26 cellular contexts compared by ENCODE assay signal in genomic region chr14:68266998-68267397, GRCh38.
DNase-seq lines count a peak whose midpoint lies in the region; ATAC-seq and TF ChIP-seq lines count a peak whose summit lies in the region.
"Had no signal": no experiment of that assay in that cellular context is flagged by ENCODE, and none has a peak within 500 bp of the region (broad histone marks: within the 10 kb centered on the region; RNA-seq: fewer than 3 reads in every experiment).

No MANE protein-coding gene starts in this region.

- no peaks in the 10 kb centered on the region for H3K36me3 Mint-ChIP-seq in stimulated activated naive CD8-positive, alpha-beta T cell treated with anti-CD3 and anti-CD28 coated beads, Interleukin-15, Interleukin-2, amounts not matched to agents 100 ng/mL and 50 ng/mL, for 24 hours (ENCODE audit: low read depth)
- H3K36me3 Mint-ChIP-seq in T-cell (no peaks in the 10 kb centered on the region), mesothelial cell of epicardium (no peaks in the 10 kb centered on the region)

- H3K4me3 Mint-ChIP-seq in stimulated activated naive CD8-positive, alpha-beta T cell treated with anti-CD3 and anti-CD28 coated beads, Interleukin-15, Interleukin-2, amounts not matched to agents 100 ng/mL and 50 ng/mL, for 24 hours, result no peak overlapping the region
- H3K4me3 Mint-ChIP-seq in T-cell, result no peak overlapping the region
- H3K4me3 Mint-ChIP-seq in mesothelial cell of epicardium, result no peak overlapping the region
- H3K4me3 Mint-ChIP-seq: activated CD4-positive, alpha-beta T cell treated with anti-CD3 and anti-CD28 coated beads, Interleukin-2, amount 10 ng/mL, durations not matched to agents 24 days and 14 days; nephron progenitor cell; T-helper 17 cell had no signal

- POLR2A ChIA-PET in T-cell (lab: Charles Lee), result interaction anchor here in 1 of 2 donors (0.6 kb wide), 1 partner anchor 364 kb away, joined by 3 read pairs; no protein-coding TSS in a partner anchor

- no peak for TF ChIP-seq CTCF in mesothelial cell of epicardium (IDR thresholded peaks at IDR 0.05; ENCODE audit: unreplicated experiment)

- no peak for DNase-seq in stimulated activated naive CD8-positive, alpha-beta T cell treated with anti-CD3 and anti-CD28 coated beads, Interleukin-15, Interleukin-2, amounts not matched to agents 100 U/mL and 50 U/mL, for 24 hours
- DNase-seq in T-cell (no peak), mesothelial cell of epicardium (ENCODE audit: low spot score in 2 of 2, unreplicated experiment in 2 of 2) (no peak), DMS53 treated with DMSO at 0.1 percent for 48 hours (lab: John Stamatoyannopoulos, UW; ENCODE audit: unreplicated experiment) (no peak), ureter (ENCODE audit: low spot score) (no peak), NCI-H1694 treated with DMSO at 0.1 percent for 48 hours (lab: John Stamatoyannopoulos, UW) (no peak), NCI-H510A treated with DMSO at 0.1 percent for 48 hours (lab: John Stamatoyannopoulos, UW) (no peak)
- DNase-seq: activated CD4-positive, alpha-beta T cell treated with anti-CD3 and anti-CD28 coated beads, Interleukin-2, amount 10 ng/mL, durations not matched to agents 24 days and 14 days; activated naive CD4-positive, alpha-beta T cell treated with Interleukin-2 at 50 U/mL for 16 hours; activated T-cell treated with anti-CD3 and anti-CD28 coated beads, Interleukin-2, amount 50 U/mL, for 48 hours; DMS153; effector CD8-positive, alpha-beta T cell; glutamatergic neuron; KG1; left ventricle myocardium superior; MM.1S; NCI-H1417 treated with DMSO at 0.1 percent for 48 hours; NCI-H2107; NCI-H446; NCI-H82; nephron progenitor cell; ovary; stimulated activated CD4-positive, alpha-beta T cell treated with anti-CD3 and anti-CD28 coated beads, Interleukin-4, amount 100 ng/mL, for 1 hour; T-helper 17 cell; testis had no signal

- CTCF ChIA-PET in T-cell (lab: Charles Lee), result interaction anchor here in 1 of 2 donors (1.1 kb wide), 1 partner anchor 397 kb away, joined by 4 read pairs; no protein-coding TSS in a partner anchor

- peak overlapping the region; percentile 34 for H3K27ac Mint-ChIP-seq in stimulated activated naive CD8-positive, alpha-beta T cell treated with anti-CD3 and anti-CD28 coated beads, Interleukin-15, Interleukin-2, amounts not matched to agents 100 ng/mL and 50 ng/mL, for 24 hours
- H3K27ac Mint-ChIP-seq in T-cell (peak overlapping the region; percentile 23 to 37), mesothelial cell of epicardium (peak overlapping the region; percentile 26)
- H3K27ac Mint-ChIP-seq: activated CD4-positive, alpha-beta T cell treated with anti-CD3 and anti-CD28 coated beads, Interleukin-2, amount 10 ng/mL, durations not matched to agents 24 days and 14 days; nephron progenitor cell had no signal

- ATAC-seq in stimulated activated naive CD8-positive, alpha-beta T cell treated with anti-CD3 and anti-CD28 coated beads, Interleukin-15, Interleukin-2, amounts not matched to agents 100 U/mL and 50 U/mL, for 24 hours, result no peak
- no peak for ATAC-seq in T-cell (replicated peaks in 1 of 4)
- ATAC-seq: left ventricle myocardium superior, T-helper 17 cell had no signal

- H3K9me3 Mint-ChIP-seq in stimulated activated naive CD8-positive, alpha-beta T cell treated with anti-CD3 and anti-CD28 coated beads, Interleukin-15, Interleukin-2, amounts not matched to agents 100 ng/mL and 50 ng/mL, for 24 hours, result no peaks in the 10 kb centered on the region
- H3K9me3 Mint-ChIP-seq in T-cell (no peaks in the 10 kb centered on the region), mesothelial cell of epicardium (no peaks in the 10 kb centered on the region)
- H3K9me3 Mint-ChIP-seq: activated CD4-positive, alpha-beta T cell treated with anti-CD3 and anti-CD28 coated beads, Interleukin-2, amount 10 ng/mL, durations not matched to agents 24 days and 14 days; nephron progenitor cell had no signal

- H3K27me3 Mint-ChIP-seq in stimulated activated naive CD8-positive, alpha-beta T cell treated with anti-CD3 and anti-CD28 coated beads, Interleukin-15, Interleukin-2, amounts not matched to agents 100 ng/mL and 50 ng/mL, for 24 hours, result no peaks in the 10 kb centered on the region
- H3K27me3 Mint-ChIP-seq in T-cell, result no peaks in the 10 kb centered on the region
- no peaks in the 10 kb centered on the region for H3K27me3 Mint-ChIP-seq in mesothelial cell of epicardium (ENCODE audit: low read depth)
- H3K27me3 Mint-ChIP-seq: activated CD4-positive, alpha-beta T cell treated with anti-CD3 and anti-CD28 coated beads, Interleukin-2, amount 10 ng/mL, durations not matched to agents 24 days and 14 days; T-helper 17 cell had no signal

- peaks cover 76% of the 10 kb centered on the region for H3K4me1 Mint-ChIP-seq in stimulated activated naive CD8-positive, alpha-beta T cell treated with anti-CD3 and anti-CD28 coated beads, Interleukin-15, Interleukin-2, amounts not matched to agents 100 ng/mL and 50 ng/mL, for 24 hours (ENCODE audit: low read depth)
- peaks cover 49 to 70% (median 63%) of the 10 kb centered on the region in 3 donors for H3K4me1 Mint-ChIP-seq in T-cell
- peaks cover 66% of the 10 kb centered on the region for H3K4me1 Mint-ChIP-seq in mesothelial cell of epicardium
